Comparison of ENCODE assay signal across 3 cellular contexts in genomic region chr1:235320521-235321179, GRCh38.
TF ChIP-seq lines count a peak whose summit lies in the region.

No MANE protein-coding gene starts in this region.

TF ChIP-seq in HEK293, 187 proteins besides CTCF, POLR2A, EP300 and RAD21:
- TF ChIP-seq ZNF600 (tag by site-specific recombination; IDR thresholded peaks at IDR 0.05) = peak; percentile 72
- TF ChIP-seq GLIS1 (tag by site-specific recombination; IDR thresholded peaks at IDR 0.05) = no peak
- TF ChIP-seq ZNF16 (tag by site-specific recombination; IDR thresholded peaks at IDR 0.05; ENCODE audit: low read depth) = 0 out of 2 replicates have a peak, but pooled peaks have one; percentile 11
TF ChIP-seq in HEK293: peak in this region for 2.

TF ChIP-seq in GM12878, 131 proteins besides CTCF, POLR2A, EP300 and RAD21:
- no peak for TF ChIP-seq BRCA1 (IDR thresholded peaks at IDR 0.05; ENCODE audit: low read depth, low read length)

TF ChIP-seq in SK-N-SH treated with all-trans-retinoic acid at 6 μM for 48 hours, 23 proteins besides CTCF, POLR2A, EP300 and RAD21:
- no peak for TF ChIP-seq ESRRG (CRISPR knock-in tag; IDR thresholded peaks at IDR 0.05)
- no peak for TF ChIP-seq ZNF8 (CRISPR knock-in tag; IDR thresholded peaks at IDR 0.05)
- TF ChIP-seq ARNTL (CRISPR knock-in tag; IDR thresholded peaks at IDR 0.05; ENCODE audit: borderline replicate concordance, low read depth) = no peak
- TF ChIP-seq ZNF565 (CRISPR knock-in tag; conservative IDR thresholded peaks at IDR 0.05; ENCODE audit: low read depth) = no peak
- TF ChIP-seq SNAI2 (CRISPR knock-in tag; IDR thresholded peaks at IDR 0.05) = no peak
- no peak for TF ChIP-seq TSHZ2 (CRISPR knock-in tag; IDR thresholded peaks at IDR 0.05)
- TF ChIP-seq, protein P1, sequence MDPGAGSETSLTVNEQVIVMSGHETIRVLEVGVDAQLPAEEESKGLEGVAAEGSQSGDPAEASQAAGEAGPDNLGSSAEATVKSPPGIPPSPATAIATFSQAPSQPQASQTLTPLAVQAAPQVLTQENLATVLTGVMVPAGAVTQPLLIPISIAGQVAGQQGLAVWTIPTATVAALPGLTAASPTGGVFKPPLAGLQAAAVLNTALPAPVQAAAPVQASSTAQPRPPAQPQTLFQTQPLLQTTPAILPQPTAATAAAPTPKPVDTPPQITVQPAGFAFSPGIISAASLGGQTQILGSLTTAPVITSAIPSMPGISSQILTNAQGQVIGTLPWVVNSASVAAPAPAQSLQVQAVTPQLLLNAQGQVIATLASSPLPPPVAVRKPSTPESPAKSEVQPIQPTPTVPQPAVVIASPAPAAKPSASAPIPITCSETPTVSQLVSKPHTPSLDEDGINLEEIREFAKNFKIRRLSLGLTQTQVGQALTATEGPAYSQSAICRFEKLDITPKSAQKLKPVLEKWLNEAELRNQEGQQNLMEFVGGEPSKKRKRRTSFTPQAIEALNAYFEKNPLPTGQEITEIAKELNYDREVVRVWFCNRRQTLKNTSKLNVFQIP (CRISPR knock-in tag; IDR thresholded peaks at IDR 0.05; ENCODE audit: borderline replicate concordance, low read depth) = no peak
- TF ChIP-seq ZC3H10 (CRISPR knock-in tag; IDR thresholded peaks at IDR 0.05) = no peak
- no peak for TF ChIP-seq PATZ1 (CRISPR knock-in tag; IDR thresholded peaks at IDR 0.05; ENCODE audit: borderline replicate concordance)
- TF ChIP-seq, protein P2, sequence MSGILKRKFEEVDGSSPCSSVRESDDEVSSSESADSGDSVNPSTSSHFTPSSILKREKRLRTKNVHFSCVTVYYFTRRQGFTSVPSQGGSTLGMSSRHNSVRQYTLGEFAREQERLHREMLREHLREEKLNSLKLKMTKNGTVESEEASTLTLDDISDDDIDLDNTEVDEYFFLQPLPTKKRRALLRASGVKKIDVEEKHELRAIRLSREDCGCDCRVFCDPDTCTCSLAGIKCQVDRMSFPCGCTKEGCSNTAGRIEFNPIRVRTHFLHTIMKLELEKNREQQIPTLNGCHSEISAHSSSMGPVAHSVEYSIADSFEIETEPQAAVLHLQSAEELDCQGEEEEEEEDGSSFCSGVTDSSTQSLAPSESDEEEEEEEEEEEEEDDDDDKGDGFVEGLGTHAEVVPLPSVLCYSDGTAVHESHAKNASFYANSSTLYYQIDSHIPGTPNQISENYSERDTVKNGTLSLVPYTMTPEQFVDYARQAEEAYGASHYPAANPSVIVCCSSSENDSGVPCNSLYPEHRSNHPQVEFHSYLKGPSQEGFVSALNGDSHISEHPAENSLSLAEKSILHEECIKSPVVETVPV (CRISPR knock-in tag; IDR thresholded peaks at IDR 0.05) = no peak
- no peak for TF ChIP-seq ZNF70 (CRISPR knock-in tag; IDR thresholded peaks at IDR 0.05)
- TF ChIP-seq ISL1 (CRISPR knock-in tag; IDR thresholded peaks at IDR 0.05) = no peak
- no peak for TF ChIP-seq OSR1 (CRISPR knock-in tag; IDR thresholded peaks at IDR 0.05)
- no peak for TF ChIP-seq ZFP30 (CRISPR knock-in tag; IDR thresholded peaks at IDR 0.05)
- no peak for TF ChIP-seq TOX (CRISPR knock-in tag; IDR thresholded peaks at IDR 0.05; ENCODE audit: borderline replicate concordance)
